Comparison of ENCODE assay signal across 1 cellular context in genomic region chr6:18596529-18596835, GRCh38.
TF ChIP-seq lines count a peak whose summit lies in the region.

No MANE protein-coding gene starts in this region.

TF ChIP-seq in WTC11, 78 proteins besides CTCF, POLR2A, EP300 and RAD21 (continued from another document):
- TF ChIP-seq E2F5 (CRISPR knock-in tag; IDR thresholded peaks at IDR 0.05) = no peak
- TF ChIP-seq AR (CRISPR knock-in tag; IDR thresholded peaks at IDR 0.05) = no peak
- TF ChIP-seq FOXK1 (CRISPR knock-in tag; IDR thresholded peaks at IDR 0.05) = no peak
- no peak for TF ChIP-seq CDX4 (CRISPR knock-in tag; IDR thresholded peaks at IDR 0.05; ENCODE audit: borderline replicate concordance)
